ENCODE assay signal across 10 cellular contexts in genomic region chr1:32239335-32239734, GRCh38. TPM values are rescaled to one million over a fixed set of nuclear protein-coding genes. Genes with fewer than 3 reads are reported as not detected.
A peak's percentile ranks its signal among the peaks of the same experiment; 100 is the strongest.
DNase-seq lines count a peak whose midpoint lies in the region; ATAC-seq and TF ChIP-seq lines count a peak whose summit lies in the region.
"Had no signal": no experiment of that assay in that cellular context is flagged by ENCODE, and none has a peak within 500 bp of the region (broad histone marks: within the 10 kb centered on the region; RNA-seq: fewer than 3 reads in every experiment).

No MANE protein-coding gene starts in this region.

- peaks cover 2% of the 10 kb centered on the region for H3K36me3 Mint-ChIP-seq in activated naive CD8-positive, alpha-beta T cell
- no peaks in the 10 kb centered on the region for H3K36me3 Mint-ChIP-seq in activated naive CD8-positive, alpha-beta T cell treated with anti-CD3 and anti-CD28 coated beads, Interleukin-2, amount 50 U/mL, for 24 hours (ENCODE audit: low read depth)

- no peaks in the 10 kb centered on the region for H3K27me3 Mint-ChIP-seq in activated naive CD8-positive, alpha-beta T cell
- no peaks in the 10 kb centered on the region for H3K27me3 Mint-ChIP-seq in activated naive CD8-positive, alpha-beta T cell treated with anti-CD3 and anti-CD28 coated beads, Interleukin-2, amount 50 U/mL, for 24 hours

- peak overlapping the region; percentile 92 for H3K4me3 ChIP-seq in iPS-15b (ENCODE audit: low read depth, low read length)
- H3K4me3 ChIP-seq in tibial nerve, result peak overlapping the region in 1 of 4 donors; percentile 84
- no peak overlapping the region for H3K4me3 ChIP-seq in BE2C (ENCODE audit: low read depth, low read length)

- H3K27ac Mint-ChIP-seq in activated naive CD8-positive, alpha-beta T cell, result no peak overlapping the region
- H3K27ac Mint-ChIP-seq in activated naive CD8-positive, alpha-beta T cell treated with anti-CD3 and anti-CD28 coated beads, Interleukin-2, amount 50 U/mL, for 24 hours, result no peak overlapping the region

- no peaks in the 10 kb centered on the region for H3K9me3 ChIP-seq in iPS-15b (ENCODE audit: control insufficient read depth, insufficient read depth, low read length)
- H3K9me3 ChIP-seq in tibial nerve, result no peaks in the 10 kb centered on the region
- no peaks in the 10 kb centered on the region for H3K9me3 ChIP-seq in BE2C

- H3K36me3 ChIP-seq in iPS-15b (ENCODE audit: control insufficient read depth, insufficient read depth, low read length) (peaks cover 5% of the 10 kb centered on the region), tibial nerve (peaks cover 0 to 14% (median 0%) of the 10 kb centered on the region in 3 donors), BE2C (no peaks in the 10 kb centered on the region)

- no peak for ATAC-seq in activated naive CD8-positive, alpha-beta T cell treated with anti-CD3 and anti-CD28 coated beads, Interleukin-2, amount 50 U/mL, for 24 hours
- no peak for ATAC-seq in HG03354 (IDR thresholded peaks at IDR 0.05; ENCODE audit: poor library complexity, severe bottlenecking, unreplicated experiment)

- no peak for TF ChIP-seq POLR2A in tibial nerve (IDR thresholded peaks at IDR 0.05)

- POLR2A ChIA-PET in RWPE1 (lab: Yijun Ruan, JAX; ENCODE audit: low non-redundant PET), result no interaction called here

- WGBS in tibial nerve, 2 donors, result 27 to 55% methylated on average over 4 of the region's 4 CpGs

- no peak for TF ChIP-seq EP300 in tibial nerve (IDR thresholded peaks at IDR 0.05)

- no peaks in the 10 kb centered on the region for H3K4me1 ChIP-seq in iPS-15b (ENCODE audit: control insufficient read depth, insufficient read depth, low read length)
- H3K4me1 ChIP-seq in tibial nerve, result peaks cover 0 to 40% (median 12%) of the 10 kb centered on the region in 4 donors
- no peaks in the 10 kb centered on the region for H3K4me1 ChIP-seq in BE2C

- H3K4me3 Mint-ChIP-seq in activated naive CD8-positive, alpha-beta T cell, result peak overlapping the region; percentile 87
- H3K4me3 Mint-ChIP-seq in activated naive CD8-positive, alpha-beta T cell treated with anti-CD3 and anti-CD28 coated beads, Interleukin-2, amount 50 U/mL, for 24 hours, result no peak overlapping the region

- peaks cover 11% of the 10 kb centered on the region for H3K4me1 Mint-ChIP-seq in activated naive CD8-positive, alpha-beta T cell (ENCODE audit: low read depth)
- peaks cover 23% of the 10 kb centered on the region for H3K4me1 Mint-ChIP-seq in activated naive CD8-positive, alpha-beta T cell treated with anti-CD3 and anti-CD28 coated beads, Interleukin-2, amount 50 U/mL, for 24 hours

- peak overlapping the region; percentile 77 for H3K9ac ChIP-seq in iPS-15b (ENCODE audit: low read depth, low read length)

- no peaks in the 10 kb centered on the region for H3K9me3 Mint-ChIP-seq in activated naive CD8-positive, alpha-beta T cell (ENCODE audit: low read depth)
- no peaks in the 10 kb centered on the region for H3K9me3 Mint-ChIP-seq in activated naive CD8-positive, alpha-beta T cell treated with anti-CD3 and anti-CD28 coated beads, Interleukin-2, amount 50 U/mL, for 24 hours

- no peak for DNase-seq in activated naive CD8-positive, alpha-beta T cell treated with anti-CD3 and anti-CD28 coated beads, Interleukin-2, amount 50 U/mL, for 24 hours
- DNase-seq in RWPE1 (ENCODE audit: low spot score), result no peak
- no peak for DNase-seq in tibial nerve (ENCODE audit: low spot score in 2 of 2)
- DNase-seq in activated effector memory CD4-positive, alpha-beta T cell treated with anti-CD3 and anti-CD28 coated beads, Interleukin-2, amount 50 U/mL, for 16 hours, result no peak
- DNase-seq in BE2C, result no peak

- H3K27me3 ChIP-seq in iPS-15b (ENCODE audit: control insufficient read depth, insufficient read depth, low read length) (no peaks in the 10 kb centered on the region), tibial nerve (no peaks in the 10 kb centered on the region), BE2C (no peaks in the 10 kb centered on the region)

- H3K27ac ChIP-seq in RWPE1, result peak overlapping the region; percentile 63
- peak overlapping the region in 3 of 4 donors; percentile 26 to 93 (median 82) for H3K27ac ChIP-seq in tibial nerve

- no peak for TF ChIP-seq CTCF in RWPE1 (conservative IDR thresholded peaks at IDR 0.05; ENCODE audit: low read depth)
- TF ChIP-seq CTCF in tibial nerve (IDR thresholded peaks at IDR 0.05), result no peak
- TF ChIP-seq CTCF in BE2C (IDR thresholded peaks at IDR 0.05; ENCODE audit: low read depth, low read length), result no peak

- CTCF ChIA-PET in RWPE1 (lab: Yijun Ruan, JAX), result interaction anchor here (1.1 to 1.2 kb wide), 2 partner anchors 13 to 77 kb away, joined by 3 read pairs; no protein-coding TSS in a partner anchor

RNA-seq across cellular contexts. Expression of gene FAM167B, which starts 7.7 kb away (rescaled TPM):
- total RNA-seq in tibial nerve, result 1 to 10 TPM; 1.4 to 5.4 (median 3.5) TPM
- polyA plus RNA-seq in BE2C (2012; ENCODE audit: insufficient read depth, insufficient read length, low read depth), result 0.48 TPM
- total RNA-seq: RPMI7951 had no signal

RNA-seq across cellular contexts. Expression of gene LCK, which starts 11.7 kb away (rescaled TPM):
- 1 to 10 TPM; 1.1 to 6.9 (median 2.0) TPM for total RNA-seq in tibial nerve
- polyA plus RNA-seq in BE2C (2012; ENCODE audit: insufficient read depth, insufficient read length, low read depth), result not detected
- total RNA-seq: RPMI7951 had no signal

RNA-seq across cellular contexts. Expression of gene EIF3I, which starts 17.1 kb away (rescaled TPM):
- 100 to 1,000 TPM; 121 to 172 (median 152) TPM for total RNA-seq in tibial nerve
- 402 TPM for polyA plus RNA-seq in BE2C (2012; ENCODE audit: insufficient read depth, insufficient read length, low read depth)

RNA-seq across cellular contexts. Expression of gene TMEM234, which starts 17.2 kb away (rescaled TPM):
- 10 to 100 TPM; 22.5 to 29.0 (median 26.3) TPM for total RNA-seq in tibial nerve
- 9.9 TPM for polyA plus RNA-seq in BE2C (2012; ENCODE audit: insufficient read depth, insufficient read length, low read depth)

RNA-seq across cellular contexts. Expression of gene DCDC2B, which starts 30.4 kb away (rescaled TPM):
- not detected for total RNA-seq in tibial nerve
- polyA plus RNA-seq in BE2C (2012; ENCODE audit: insufficient read depth, insufficient read length, low read depth), result not detected
- total RNA-seq: fibroblast of villous mesenchyme, RPMI7951 had no signal
